ENCODE assay signal across 1 cellular context in the genomic region with DNA sequence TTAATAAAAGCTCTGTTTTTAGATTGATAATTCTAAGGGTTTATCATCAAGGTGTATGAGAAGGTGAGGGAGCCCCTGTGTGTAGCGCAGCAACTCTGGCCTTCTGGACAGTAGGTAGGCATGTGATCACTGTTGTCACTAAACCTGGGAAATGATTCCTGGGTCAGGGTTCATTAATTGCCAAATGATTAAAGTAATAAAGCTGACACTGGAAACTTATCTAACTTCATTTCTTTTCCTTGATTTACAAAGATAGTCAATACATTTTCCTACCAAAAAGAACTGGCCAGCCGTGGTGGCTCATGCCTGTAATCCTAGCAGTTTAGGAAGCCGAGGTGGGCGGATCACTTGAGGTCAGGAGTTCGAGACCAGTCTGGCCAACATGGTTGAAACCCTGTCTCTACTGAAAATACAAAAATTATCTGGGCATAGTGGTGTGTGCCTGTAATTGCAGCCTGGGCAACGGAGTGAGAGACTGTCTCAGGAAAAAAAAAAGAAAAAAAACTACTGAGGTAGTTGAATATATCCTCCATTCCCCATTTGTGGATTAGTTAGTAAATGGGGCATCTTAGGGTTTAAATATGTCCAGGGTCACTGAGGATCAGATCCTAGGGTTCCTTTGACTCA.
TF ChIP-seq lines count a peak whose summit lies in the region.

No MANE protein-coding gene starts in this region.

TF ChIP-seq in GM12878, 131 proteins besides CTCF, POLR2A, EP300 and RAD21:
- TF ChIP-seq ZNF384 (IDR thresholded peaks at IDR 0.05; ENCODE audit: borderline replicate concordance, low read depth, low read length) (peak; percentile 32; the same call in 1 of the 2 replicates), MTA3 (IDR thresholded peaks at IDR 0.05; ENCODE audit: borderline replicate concordance, low read length) (no peak)
TF ChIP-seq in GM12878: peak in this region for 1.
